Comparison of ENCODE assay signal across 10 cellular contexts in the genomic region with DNA sequence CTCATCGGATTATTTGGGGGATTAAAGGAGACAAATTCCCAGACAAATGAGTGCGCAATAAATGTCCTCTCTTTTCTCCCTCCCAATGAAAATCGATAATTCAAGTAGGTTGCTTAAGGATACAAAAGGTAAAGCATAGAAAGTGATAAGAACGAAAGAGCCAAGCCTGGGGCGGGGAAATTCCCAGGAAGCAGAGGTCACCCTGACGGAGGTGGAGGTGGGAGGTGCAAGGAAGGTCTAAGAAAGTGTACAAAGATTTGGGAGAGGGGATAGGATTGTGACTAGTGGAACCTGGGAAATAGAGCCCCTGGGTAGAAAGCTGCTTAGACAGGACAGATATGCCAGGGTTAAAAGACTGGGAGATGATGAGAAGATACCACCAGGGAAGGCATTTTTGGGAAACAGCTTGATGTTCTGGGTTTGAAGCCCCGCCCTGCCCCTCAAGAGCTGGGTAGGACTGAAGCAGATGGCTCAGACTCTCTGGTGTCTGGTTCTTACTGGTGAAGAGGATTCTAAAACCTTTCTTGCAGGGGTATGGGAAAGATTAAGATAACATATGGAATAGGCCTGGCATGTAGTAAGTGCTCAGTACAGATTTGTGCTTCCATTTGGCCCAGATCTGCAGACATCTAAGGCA. TPM values are rescaled to one million over a fixed set of nuclear protein-coding genes. Genes with fewer than 3 reads are reported as not detected.
DNase-seq lines count a peak whose midpoint lies in the region; ATAC-seq, FAIRE-seq and TF ChIP-seq lines count a peak whose summit lies in the region.
"Had no signal": no experiment of that assay in that cellular context is flagged by ENCODE, and none has a peak within 500 bp of the region (broad histone marks: within the 10 kb centered on the region; RNA-seq: fewer than 3 reads in every experiment).

No MANE protein-coding gene starts in this region.

- no peaks in the 10 kb centered on the region for H3K36me3 Mint-ChIP-seq in activated naive CD4-positive, alpha-beta T cell treated with anti-CD3 and anti-CD28 coated beads, Interleukin-2, amount 10 ng/mL, durations not matched to agents 7 days and 5 days
- peaks cover 3% of the 10 kb centered on the region for H3K36me3 Mint-ChIP-seq in T-helper 17 cell (ENCODE audit: low read depth)

- no peak for DNase-seq in activated naive CD4-positive, alpha-beta T cell treated with anti-CD3 and anti-CD28 coated beads, Interleukin-2, amount 10 ng/mL, durations not matched to agents 7 days and 5 days
- no peak for DNase-seq in activated naive CD4-positive, alpha-beta T cell treated with Interleukin-2 at 50 U/mL for 16 hours
- DNase-seq in T-helper 17 cell: no peak
- DNase-seq in kidney: peak; percentile 10
- DNase-seq in HPDE6-E6E7 (ENCODE audit: extremely low spot score): no peak
- DNase-seq: NCI-H1092 had no signal

- H3K4me1 ChIP-seq in kidney (ENCODE audit: control insufficient read depth in 1 of 2, insufficient read depth in 1 of 2, low read depth in 1 of 2, low read length in 2 of 2) (peaks cover 12 to 21% of the 10 kb centered on the region in 2 donors), subcutaneous abdominal adipose tissue (ENCODE audit: control insufficient read depth in 5 of 5, insufficient read depth in 5 of 5, low read length in 5 of 5) (peaks cover 7 to 28% (median 22%) of the 10 kb centered on the region in 5 donors)

- H3K9ac ChIP-seq in kidney (ENCODE audit: low read length in 2 of 2) (peak overlapping the region in 1 of 2 donors; percentile 24), subcutaneous abdominal adipose tissue (ENCODE audit: low read length in 5 of 5) (no peak overlapping the region)

- no peak for TF ChIP-seq CTCF in kidney (IDR thresholded peaks at IDR 0.05; ENCODE audit: borderline replicate concordance, extremely low read depth, insufficient read depth)

- peak overlapping the region; percentile 85 for H3K4me3 Mint-ChIP-seq in activated naive CD4-positive, alpha-beta T cell treated with anti-CD3 and anti-CD28 coated beads, Interleukin-2, amount 10 ng/mL, durations not matched to agents 7 days and 5 days
- H3K4me3 Mint-ChIP-seq in T-helper 17 cell: peak overlapping the region; percentile 92

- ATAC-seq in T-helper 17 cell (no peak), HG03097 (IDR thresholded peaks at IDR 0.05; ENCODE audit: low FRiP score, unreplicated experiment) (no peak), HG03175 (IDR thresholded peaks at IDR 0.05; ENCODE audit: unreplicated experiment) (no peak)

- peaks cover 1% of the 10 kb centered on the region for H3K9me3 Mint-ChIP-seq in activated naive CD4-positive, alpha-beta T cell treated with anti-CD3 and anti-CD28 coated beads, Interleukin-2, amount 10 ng/mL, durations not matched to agents 7 days and 5 days

- H3K4me1 Mint-ChIP-seq in activated naive CD4-positive, alpha-beta T cell treated with anti-CD3 and anti-CD28 coated beads, Interleukin-2, amount 10 ng/mL, durations not matched to agents 7 days and 5 days: peaks cover 33% of the 10 kb centered on the region
- peaks cover 36% of the 10 kb centered on the region for H3K4me1 Mint-ChIP-seq in T-helper 17 cell

- peak overlapping the region in 1 of 2 donors; percentile 56 for H3K4me3 ChIP-seq in kidney (ENCODE audit: low read length in 2 of 2)
- peak overlapping the region in 3 of 5 donors; percentile 65 to 74 (median 69) for H3K4me3 ChIP-seq in subcutaneous abdominal adipose tissue (ENCODE audit: low read depth in 1 of 5, low read length in 5 of 5)

- H3K36me3 ChIP-seq in kidney (ENCODE audit: control insufficient read depth in 1 of 2, insufficient read depth in 2 of 2, low read length in 2 of 2) (no peaks in the 10 kb centered on the region), subcutaneous abdominal adipose tissue (ENCODE audit: control insufficient read depth in 5 of 5, insufficient read depth in 5 of 5, low read length in 5 of 5) (no peaks in the 10 kb centered on the region)
- H3K36me3 ChIP-seq: right atrium auricular region had no signal

- peaks cover 28% of the 10 kb centered on the region for H3K27me3 Mint-ChIP-seq in activated naive CD4-positive, alpha-beta T cell treated with anti-CD3 and anti-CD28 coated beads, Interleukin-2, amount 10 ng/mL, durations not matched to agents 7 days and 5 days
- H3K27me3 Mint-ChIP-seq in T-helper 17 cell: peaks cover 19% of the 10 kb centered on the region

- intact Hi-C loops in kidney (cut with DNase I): no loop called here

- no peak for FAIRE-seq in kidney (lab: Jason Lieb, UNC)

- peaks cover 0 to 2% (median 0%) of the 10 kb centered on the region in 5 donors for H3K27me3 ChIP-seq in subcutaneous abdominal adipose tissue (ENCODE audit: control insufficient read depth in 5 of 5, insufficient read depth in 4 of 5, low read length in 5 of 5)
- H3K27me3 ChIP-seq: right atrium auricular region had no signal

- H3K27ac ChIP-seq in kidney (ENCODE audit: low read depth in 2 of 2, low read length in 2 of 2) (no peak overlapping the region), subcutaneous abdominal adipose tissue (ENCODE audit: low read depth, low read length) (peak overlapping the region; percentile 57)

- H3K9me3 ChIP-seq in T-helper 17 cell (ENCODE audit: control insufficient read depth, low read length, poor library complexity, severe bottlenecking): no peaks in the 10 kb centered on the region
- no peaks in the 10 kb centered on the region for H3K9me3 ChIP-seq in kidney (ENCODE audit: control insufficient read depth in 1 of 2, low read length in 2 of 2)
- H3K9me3 ChIP-seq in subcutaneous abdominal adipose tissue (ENCODE audit: control insufficient read depth in 5 of 5, low read length in 5 of 5): no peaks in the 10 kb centered on the region
- H3K9me3 ChIP-seq: right atrium auricular region had no signal

- no peak overlapping the region for H3K27ac Mint-ChIP-seq in activated naive CD4-positive, alpha-beta T cell treated with anti-CD3 and anti-CD28 coated beads, Interleukin-2, amount 10 ng/mL, durations not matched to agents 7 days and 5 days
- H3K27ac Mint-ChIP-seq in T-helper 17 cell: peak overlapping the region; percentile 84

- CTCF ChIA-PET in activated naive CD4-positive, alpha-beta T cell treated with anti-CD3 and anti-CD28 coated beads, Interleukin-2, amount 10 ng/mL, durations not matched to agents 7 days and 5 days (lab: Charles Lee): interaction anchor here (0.8 to 1.1 kb wide), 2 partner anchors 27 to 66 kb away, joined by 3 read pairs; no protein-coding TSS in a partner anchor

RNA-seq across cellular contexts. Expression of a gene that starts 1.1 kb away (rescaled TPM):
- total RNA-seq in T-helper 17 cell: 10 to 100 TPM in 1 of 2 donors, 1 to 10 TPM in 1; 9.8 to 12.3 TPM
- 8.4 TPM for total RNA-seq in kidney
- polyA plus RNA-seq in kidney (ENCODE audit: insufficient read depth, low read depth, low replicate concordance): 5.3 TPM
